In genomic region chr12:53636641-53637040, GRCh38 we compare ENCODE assay signal across 25 cellular contexts. TPM values are rescaled to one million over a fixed set of nuclear protein-coding genes. Genes with fewer than 3 reads are reported as not detected.
DNase-seq lines count a peak whose midpoint lies in the region; ATAC-seq, FAIRE-seq and TF ChIP-seq lines count a peak whose summit lies in the region.
"Had no signal": no experiment of that assay in that cellular context is flagged by ENCODE, and none has a peak within 500 bp of the region (broad histone marks: within the 10 kb centered on the region; RNA-seq: fewer than 3 reads in every experiment).

No MANE protein-coding gene starts in this region.

- POLR2A ChIA-PET in A549 (lab: Yijun Ruan, JAX): interaction anchor here (1.2 kb wide), 1 partner anchor 11 kb away, joined by 4 read pairs; the partner anchor contains the start of gene ATF7
- POLR2A ChIA-PET in IMR-90 (lab: Charles Lee; ENCODE audit: unreplicated experiment): no interaction called here

- no peaks in the 10 kb centered on the region for H3K79me1 ChIP-seq in IMR-90 (ENCODE audit: low read depth in 1 of 2, low read length in 2 of 2)

- H3K9me1 ChIP-seq in IMR-90 (ENCODE audit: insufficient read depth, low read length): no peaks in the 10 kb centered on the region

- H3K4me1 ChIP-seq in A549: no peaks in the 10 kb centered on the region
- H3K4me1 ChIP-seq in IMR-90 (ENCODE audit: control insufficient read depth, insufficient read depth, low read length): no peaks in the 10 kb centered on the region
- H3K4me1 ChIP-seq in endodermal cell (ENCODE audit: control insufficient read depth, insufficient read depth, low read length): no peaks in the 10 kb centered on the region
- H3K4me1 ChIP-seq: BLaER1 treated with 17β-estradiol and CSF1 and Interleukin-3, amounts not matched to agents 10 nM and 100 nM; Caco-2 had no signal

- no peak overlapping the region for H3K4me3 ChIP-seq in A549
- no peak overlapping the region for H3K4me3 ChIP-seq in IMR-90 (ENCODE audit: insufficient read depth, low read depth, low read length)
- H3K4me3 ChIP-seq in endodermal cell (ENCODE audit: low read length): no peak overlapping the region
- H3K4me3 ChIP-seq: BLaER1 treated with 17β-estradiol and CSF1 and Interleukin-3, amounts not matched to agents 10 nM and 100 nM; GM12878 had no signal

- H3K9ac ChIP-seq in IMR-90 (ENCODE audit: low read depth, low read length): no peak overlapping the region
- no peak overlapping the region for H3K9ac ChIP-seq in endodermal cell (ENCODE audit: extremely low read depth, low read length, poor library complexity, severe bottlenecking)
- H3K9ac ChIP-seq: BLaER1 treated with 17β-estradiol and CSF1 and Interleukin-3, amounts not matched to agents 10 nM and 100 nM had no signal

- H3K27me3 Mint-ChIP-seq in endodermal cell (ENCODE audit: insufficient read depth): peaks cover 5% of the 10 kb centered on the region
- H3K27me3 Mint-ChIP-seq: B cell; CD4-positive, alpha-beta T cell had no signal

- no peak overlapping the region for H2AK5ac ChIP-seq in IMR-90 (ENCODE audit: low read depth, low read length)

- in situ Hi-C loops in IMR-90 (cut with MboI; ENCODE audit: low sequenced_read_pairs): no loop called here

- no peak overlapping the region for H2BK120ac ChIP-seq in IMR-90 (ENCODE audit: low read depth, low read length)

- TF ChIP-seq POLR2A in A549 (IDR thresholded peaks at IDR 0.05; ENCODE audit: low read length) (no peak), IMR-90 (IDR thresholded peaks at IDR 0.05; ENCODE audit: low read depth, low read length) (no peak)

- no peak overlapping the region for H4K5ac ChIP-seq in IMR-90 (ENCODE audit: low read depth, low read length)

- TF ChIP-seq CTCF in A549 (IDR thresholded peaks at IDR 0.05) (no peak), IMR-90 (conservative IDR thresholded peaks at IDR 0.05; ENCODE audit: low read depth, low read length) (no peak), endodermal cell (conservative IDR thresholded peaks at IDR 0.05) (no peak)

- H3K9me3 ChIP-seq in A549 (no peaks in the 10 kb centered on the region), IMR-90 (ENCODE audit: control insufficient read depth, insufficient read depth, low read length) (no peaks in the 10 kb centered on the region), endodermal cell (ENCODE audit: control insufficient read depth, low read length) (no peaks in the 10 kb centered on the region)
- H3K9me3 ChIP-seq: Caco-2 had no signal

- H3K36me3 Mint-ChIP-seq in endodermal cell (ENCODE audit: low read depth): no peaks in the 10 kb centered on the region
- H3K36me3 Mint-ChIP-seq: CD8-positive, alpha-beta T cell had no signal

- intact Hi-C loops in IMR-90 (cut with micrococcal nuclease): no loop called here

- no peak overlapping the region for H2AFZ ChIP-seq in IMR-90 (replicated peaks; ENCODE audit: low read length, poor library complexity)

- H2BK15ac ChIP-seq in IMR-90 (ENCODE audit: low read depth, low read length): no peak overlapping the region

- no peak overlapping the region for H3K56ac ChIP-seq in IMR-90 (ENCODE audit: extremely low read depth, insufficient read depth, low read length)

- no peak overlapping the region for H3K27ac Mint-ChIP-seq in endodermal cell
- H3K27ac Mint-ChIP-seq: B cell; CD4-positive, alpha-beta T cell; CD8-positive, alpha-beta T cell had no signal

- no peaks in the 10 kb centered on the region; the same call in 1 of the 2 replicates for H3K27me3 ChIP-seq in IMR-90 (ENCODE audit: control insufficient read depth, insufficient read depth, low read length)
- H3K27me3 ChIP-seq in endodermal cell (ENCODE audit: control insufficient read depth, insufficient read depth, low read length, poor library complexity, severe bottlenecking): no peaks in the 10 kb centered on the region
- H3K27me3 ChIP-seq: BLaER1 treated with 17β-estradiol and CSF1 and Interleukin-3, amounts not matched to agents 10 nM and 100 nM had no signal

- no peak overlapping the region for H4K91ac ChIP-seq in IMR-90 (ENCODE audit: insufficient read depth, low read depth, low read length)

- dilution Hi-C loops in IMR-90 (cut with HindIII; ENCODE audit: low sequenced_read_pairs, unreplicated experiment): no loop called here

- TF ChIP-seq RAD21 in A549 (conservative IDR thresholded peaks at IDR 0.05 in 1 of 2, IDR thresholded peaks at IDR 0.05 in 1 of 2) (no peak), IMR-90 (IDR thresholded peaks at IDR 0.05; ENCODE audit: low read length) (no peak)

- no peak overlapping the region for H4K8ac ChIP-seq in IMR-90 (ENCODE audit: low read depth in 2 of 2, low read length in 2 of 2)

- H3K18ac ChIP-seq in IMR-90 (ENCODE audit: low read depth, low read length): no peak overlapping the region

- no peaks in the 10 kb centered on the region for H3K9me3 Mint-ChIP-seq in endodermal cell
- H3K9me3 Mint-ChIP-seq: CD4-positive, alpha-beta T cell; CD8-positive, alpha-beta T cell had no signal

- no peak for TF ChIP-seq EP300 in A549 (IDR thresholded peaks at IDR 0.05)

- no peaks in the 10 kb centered on the region for H4K20me1 ChIP-seq in IMR-90 (ENCODE audit: insufficient read depth, low read length)
- H4K20me1 ChIP-seq: BLaER1 treated with 17β-estradiol and CSF1 and Interleukin-3, amounts not matched to agents 10 nM and 100 nM had no signal

- no peak overlapping the region for H3K4ac ChIP-seq in IMR-90 (ENCODE audit: low read depth, low read length)

- H3K4me2 ChIP-seq in A549 (no peak overlapping the region), IMR-90 (ENCODE audit: low read depth, low read length) (no peak overlapping the region)
- H3K4me2 ChIP-seq: BLaER1 treated with 17β-estradiol and CSF1 and Interleukin-3, amounts not matched to agents 10 nM and 100 nM had no signal

- H3K14ac ChIP-seq in IMR-90 (replicated peaks; ENCODE audit: low read depth, low read length): no peak overlapping the region

- H3K23ac ChIP-seq in IMR-90 (ENCODE audit: low read depth, low read length): no peak overlapping the region

- H2AK9ac ChIP-seq in IMR-90 (replicated peaks; ENCODE audit: low read depth, low read length, poor library complexity): no peak overlapping the region

- no TSS peak for BruUV-seq in IMR-90 (replicated peaks; lab: Mats Ljungman, UMichigan)

- CTCF ChIA-PET in A549 (lab: Yijun Ruan, JAX) (interaction anchor here (1.0 to 1.8 kb wide), 3 partner anchors 14 to 133 kb away, joined by 3 to 6 read pairs (median 3); no protein-coding TSS in a partner anchor), IMR-90 (lab: Yijun Ruan, JAX) (no interaction called here)

- no peak overlapping the region for H2BK20ac ChIP-seq in IMR-90 (ENCODE audit: low read depth, low read length)

- H2BK5ac ChIP-seq in IMR-90 (ENCODE audit: low read depth, low read length, poor library complexity, severe bottlenecking): no peak overlapping the region

- H3K27ac ChIP-seq in A549 (no peak overlapping the region), IMR-90 (ENCODE audit: insufficient read depth, low read length) (no peak overlapping the region), endodermal cell (ENCODE audit: low read depth, low read length) (no peak overlapping the region)
- H3K27ac ChIP-seq: BLaER1 treated with 17β-estradiol and CSF1 and Interleukin-3, amounts not matched to agents 10 nM and 100 nM; C4-2B had no signal

- no peaks in the 10 kb centered on the region for H3K36me3 ChIP-seq in IMR-90 (ENCODE audit: control insufficient read depth, insufficient read depth, low read length)
- no peaks in the 10 kb centered on the region for H3K36me3 ChIP-seq in endodermal cell (ENCODE audit: control insufficient read depth, insufficient read depth, low read length)

- DNase-seq in A549 (ENCODE audit: low read depth in 1 of 2, low spot score in 1 of 2): no peak
- DNase-seq in IMR-90: no peak
- peak; percentile 1 for DNase-seq in endodermal cell
- no peak for DNase-seq in D341Med (ENCODE audit: low spot score)
- DNase-seq: 8988T; AML-193; Caco-2; Calu3; CD4-positive, alpha-beta T cell; CD8-positive, alpha-beta T cell; DMS 273 treated with DMSO at 0.1 percent for 48 hours; DMS153; DMS53; DMS79; DND-41; EL; GDM1 had no signal

- no peak for FAIRE-seq in A549 (lab: Jason Lieb, UNC)
- FAIRE-seq: A204.1, GM12878, GM12892, GM18507 had no signal

- no peak overlapping the region for H3K4me3 Mint-ChIP-seq in endodermal cell
- H3K4me3 Mint-ChIP-seq: B cell; CD4-positive, alpha-beta T cell; CD8-positive, alpha-beta T cell had no signal

- H3K4me1 Mint-ChIP-seq in endodermal cell: no peaks in the 10 kb centered on the region
- H3K4me1 Mint-ChIP-seq: B cell had no signal

- ATAC-seq in A549 (no peak), IMR-90 (ENCODE audit: low read depth) (no peak), GM21447 (IDR thresholded peaks at IDR 0.05; ENCODE audit: unreplicated experiment) (no peak)
- ATAC-seq: CD8-positive, alpha-beta T cell; GM12878 had no signal

- 6% methylated on average over 2 of the region's 2 CpGs for WGBS in A549 (ENCODE audit: missing lambda C conversion rate)
- WGBS in IMR-90 (ENCODE audit: extremely low coverage in 2 of 2, insufficient read length in 1 of 2), 2 experiments: no CpG with 5 or more reads among the region's 2 CpGs
- WGBS in endodermal cell (ENCODE audit: insufficient coverage in 1 of 2, insufficient read length in 1 of 2), 2 experiments: 67 to 71% methylated on average over 1 of the region's 2 CpGs

RNA-seq across cellular contexts. Expression of gene ATF7, which starts 10.5 kb away (rescaled TPM):
- polyA plus RNA-seq in A549 (2011; rRNA removed) (38.7 and 38.9 TPM in 2 replicates), A549 (2017; fragmentation: RNase III; extraction: RNeasy Plus Mini Kit Qiagen cat#74134 plus additional on column Dnase treatment) (22.9 to 23.3 TPM (median 23.0 TPM) in 3 replicates), IMR-90 (2012; rRNA removed) (15.2 and 16.3 TPM in 2 replicates)
- 13.3 and 13.9 TPM in 2 replicates for polyA plus RNA-seq in A549 (2012; cell fraction: cytosol; rRNA removed)
- 15.2 and 21.6 TPM in 2 replicates for polyA plus RNA-seq in A549 (2012; cell fraction: nucleus; rRNA removed)
- polyA minus RNA-seq in A549 (2011; rRNA and poly(A)+ RNA removed): 38.8 and 40.4 TPM in 2 replicates
- total RNA-seq in IMR-90 (2012; rRNA removed) (7.0 and 9.4 TPM in 2 replicates), endodermal cell (10 to 100 TPM; 29.0 to 36.6 TPM)
- 6.5 and 9.7 TPM in 2 replicates for polyA plus RNA-seq in IMR-90 (2012; cell fraction: cytosol; rRNA removed)
- polyA plus RNA-seq in IMR-90 (2012; cell fraction: nucleus; rRNA removed; ENCODE audit: low replicate concordance): 35.8 and 38.5 TPM in 2 replicates
- polyA plus RNA-seq in endodermal cell (2013, experiment 1 of 2): 20.3 TPM
- 19.8 TPM for polyA plus RNA-seq in endodermal cell (2013, experiment 2 of 2)

RNA-seq across cellular contexts. Expression of gene ATP5MC2, which starts 39.2 kb away (rescaled TPM):
- polyA plus RNA-seq in A549 (2011; rRNA removed) (402 and 678 TPM in 2 replicates), A549 (2017; fragmentation: RNase III; extraction: RNeasy Plus Mini Kit Qiagen cat#74134 plus additional on column Dnase treatment) (540 to 553 TPM (median 542 TPM) in 3 replicates), IMR-90 (2012; rRNA removed) (309 and 344 TPM in 2 replicates)
- 681 and 867 TPM in 2 replicates for polyA plus RNA-seq in A549 (2012; cell fraction: cytosol; rRNA removed)
- polyA plus RNA-seq in A549 (2012; cell fraction: nucleus; rRNA removed): 456 and 509 TPM in 2 replicates
- 1,209 and 1,762 TPM in 2 replicates for polyA minus RNA-seq in A549 (2011; rRNA and poly(A)+ RNA removed)
- total RNA-seq in IMR-90 (2012; rRNA removed) (138 and 361 TPM in 2 replicates), endodermal cell (100 to 1,000 TPM; 299 to 307 TPM)
- 479 and 973 TPM in 2 replicates for polyA plus RNA-seq in IMR-90 (2012; cell fraction: cytosol; rRNA removed)
- polyA plus RNA-seq in IMR-90 (2012; cell fraction: nucleus; rRNA removed; ENCODE audit: low replicate concordance): 159 and 236 TPM in 2 replicates
- polyA plus RNA-seq in endodermal cell (2013, experiment 1 of 2): 609 TPM
- polyA plus RNA-seq in endodermal cell (2013, experiment 2 of 2): 513 TPM
